In genomic region chr22:41697126-41697775, GRCh38 we compare ENCODE assay signal across 8 cellular contexts. TPM values are rescaled to one million over a fixed set of nuclear protein-coding genes. Genes with fewer than 3 reads are reported as not detected.
A peak's percentile ranks its signal among the peaks of the same experiment; 100 is the strongest.
DNase-seq lines count a peak whose midpoint lies in the region; ATAC-seq and TF ChIP-seq lines count a peak whose summit lies in the region.

No MANE protein-coding gene starts in this region.

- no peaks in the 10 kb centered on the region for H3K9me3 ChIP-seq in HUES6 (ENCODE audit: control insufficient read depth, insufficient read depth, low read depth, low read length)

- DNase-seq in DMS 273 (lab: John Stamatoyannopoulos, UW; ENCODE audit: unreplicated experiment) (peak; percentile 89), NOMO-1 treated with DMSO at 0.1 percent for 48 hours (lab: John Stamatoyannopoulos, UW; ENCODE audit: unreplicated experiment) (peak; percentile 74), endothelial cell (ENCODE audit: low spot score) (peak; percentile 98), midbrain (lab: John Stamatoyannopoulos, UW) (peak; percentile 90)
- DNase-seq in activated CD8-positive, alpha-beta memory T cell treated with anti-CD3 and anti-CD28 coated beads, Interleukin-2, amount 10 ng/mL, durations not matched to agents 7 days and 5 days: peak; percentile 92
- DNase-seq in stimulated activated CD8-positive, alpha-beta memory T cell treated with anti-CD3 and anti-CD28 coated beads, Interleukin-15, amount 100 ng/mL, for 24 hours (ENCODE audit: low read depth): peak; percentile 97

- H3K4me3 Mint-ChIP-seq in activated CD8-positive, alpha-beta memory T cell treated with anti-CD3 and anti-CD28 coated beads, Interleukin-2, amount 10 ng/mL, durations not matched to agents 7 days and 5 days: no peak overlapping the region
- H3K4me3 Mint-ChIP-seq in endothelial cell (ENCODE audit: unreplicated experiment): peak overlapping the region; percentile 43

- peaks cover 3% of the 10 kb centered on the region for H3K36me3 Mint-ChIP-seq in activated CD8-positive, alpha-beta memory T cell treated with anti-CD3 and anti-CD28 coated beads, Interleukin-2, amount 10 ng/mL, durations not matched to agents 7 days and 5 days
- no peaks in the 10 kb centered on the region for H3K36me3 Mint-ChIP-seq in endothelial cell (ENCODE audit: low read depth, unreplicated experiment)

- peak; percentile 98 for TF ChIP-seq CTCF in endothelial cell (IDR thresholded peaks at IDR 0.05; ENCODE audit: unreplicated experiment)

- no peaks in the 10 kb centered on the region for H3K9me3 Mint-ChIP-seq in activated CD8-positive, alpha-beta memory T cell treated with anti-CD3 and anti-CD28 coated beads, Interleukin-2, amount 10 ng/mL, durations not matched to agents 7 days and 5 days (ENCODE audit: low read depth)
- no peaks in the 10 kb centered on the region for H3K9me3 Mint-ChIP-seq in endothelial cell (ENCODE audit: unreplicated experiment)

- peak; percentile 82 for ATAC-seq in activated CD8-positive, alpha-beta memory T cell treated with anti-CD3 and anti-CD28 coated beads, Interleukin-2, amount 10 ng/mL, durations not matched to agents 7 days and 5 days
- ATAC-seq in GM21381 (IDR thresholded peaks at IDR 0.05; ENCODE audit: unreplicated experiment): no peak

- peaks cover 13% of the 10 kb centered on the region for H3K4me1 ChIP-seq in HUES6 (ENCODE audit: control insufficient read depth, insufficient read depth, low read length)

- no peak overlapping the region for H3K27ac ChIP-seq in HUES6 (ENCODE audit: low read depth, low read length)

- no peaks in the 10 kb centered on the region for H3K27me3 ChIP-seq in HUES6 (ENCODE audit: control insufficient read depth, insufficient read depth, low read length)

- H3K36me3 ChIP-seq in HUES6 (ENCODE audit: control insufficient read depth, insufficient read depth, low read length): peaks cover 15% of the 10 kb centered on the region

- CTCF ChIA-PET in activated CD8-positive, alpha-beta memory T cell treated with anti-CD3 and anti-CD28 coated beads, Interleukin-2, amount 10 ng/mL, durations not matched to agents 7 days and 5 days (lab: Charles Lee): interaction anchor here (0.7 to 4.9 kb wide), 66 partner anchors 8 to 747 kb away, joined by 3 to 62 read pairs (median 5); partner anchors contain the start of genes CCDC134, CENPM, PMM1 and SEPTIN3

- H3K4me3 ChIP-seq in HUES6 (ENCODE audit: low read depth, low read length): 0 out of 2 replicates have a peak overlapping the region, but pooled peaks have one; percentile 16

- no peak overlapping the region for H3K9ac ChIP-seq in HUES6 (ENCODE audit: low read length)

- peaks cover 9% of the 10 kb centered on the region for H3K4me1 Mint-ChIP-seq in activated CD8-positive, alpha-beta memory T cell treated with anti-CD3 and anti-CD28 coated beads, Interleukin-2, amount 10 ng/mL, durations not matched to agents 7 days and 5 days
- no peaks in the 10 kb centered on the region for H3K4me1 Mint-ChIP-seq in endothelial cell (ENCODE audit: unreplicated experiment)

- peaks cover 5% of the 10 kb centered on the region for H3K27me3 Mint-ChIP-seq in activated CD8-positive, alpha-beta memory T cell treated with anti-CD3 and anti-CD28 coated beads, Interleukin-2, amount 10 ng/mL, durations not matched to agents 7 days and 5 days
- no peaks in the 10 kb centered on the region for H3K27me3 Mint-ChIP-seq in endothelial cell (ENCODE audit: unreplicated experiment)

- H3K27ac Mint-ChIP-seq in activated CD8-positive, alpha-beta memory T cell treated with anti-CD3 and anti-CD28 coated beads, Interleukin-2, amount 10 ng/mL, durations not matched to agents 7 days and 5 days: peak overlapping the region; percentile 79
- peak overlapping the region; percentile 86 for H3K27ac Mint-ChIP-seq in endothelial cell (ENCODE audit: unreplicated experiment)

RNA-seq across cellular contexts. Expression of gene MEI1, which starts 2.1 kb away (rescaled TPM):
- total RNA-seq in activated CD8-positive, alpha-beta memory T cell treated with anti-CD3 and anti-CD28 coated beads, Interleukin-2, amount 10 ng/mL, durations not matched to agents 7 days and 5 days: 10 to 100 TPM; 37.3 to 45.9 TPM
- total RNA-seq in endothelial cell (ENCODE audit: unreplicated experiment): 0.38 TPM

RNA-seq across cellular contexts. Expression of gene SNU13, which starts 8.6 kb away (rescaled TPM):
- total RNA-seq in activated CD8-positive, alpha-beta memory T cell treated with anti-CD3 and anti-CD28 coated beads, Interleukin-2, amount 10 ng/mL, durations not matched to agents 7 days and 5 days: 100 to 1,000 TPM; 176 to 193 TPM
- total RNA-seq in endothelial cell (ENCODE audit: unreplicated experiment): 133 TPM

Comparison
In these comparisons a context has a peak if more than half of its experiments do, and no peak if none do; other contexts are left out.
1. RNA of gene MEI1, which starts 2.1 kb away (total RNA-seq): 37.3 to 45.9 TPM in activated CD8-positive, alpha-beta memory T cell treated with anti-CD3 and anti-CD28 coated beads, Interleukin-2, amount 10 ng/mL, durations not matched to agents 7 days and 5 days; 0.38 TPM in endothelial cell (single experiment); every median in the first group is over 10 times any median in the second.
2. Peak in every context shown above with its lines, with median percentiles within 50 percentile points of each other: DNase-seq.